Comparison of ENCODE assay signal across 1 cellular context in genomic region chr7:135160098-135160857, GRCh38.
TF ChIP-seq lines count a peak whose summit lies in the region.

No MANE protein-coding gene starts in this region.

TF ChIP-seq in K562, 482 proteins besides CTCF, POLR2A, EP300 and RAD21 (continued from another document and continues in another):
- TF ChIP-seq PREB (CRISPR knock-in tag; IDR thresholded peaks at IDR 0.05) = no peak
- TF ChIP-seq CREB3 (tag; conservative IDR thresholded peaks at IDR 0.05; ENCODE audit: low read depth) = no peak; the same call in 1 of the 2 replicates
- 0 out of 2 replicates have a peak, but pooled peaks have one; percentile 12 for TF ChIP-seq CTBP1 (IDR thresholded peaks at IDR 0.05; ENCODE audit: borderline replicate concordance)
- TF ChIP-seq RCOR1 (IDR thresholded peaks at IDR 0.05; ENCODE audit: borderline replicate concordance in 1 of 2, low read depth in 2 of 2, low read length in 2 of 2) = peak in 1 of 2 experiments; percentile 91; a peak in 2 of 4 replicates
- TF ChIP-seq NCOA1 (IDR thresholded peaks at IDR 0.05; ENCODE audit: low read depth) = peak; percentile 32; the same call in 1 of the 2 replicates
- TF ChIP-seq, protein P1, sequence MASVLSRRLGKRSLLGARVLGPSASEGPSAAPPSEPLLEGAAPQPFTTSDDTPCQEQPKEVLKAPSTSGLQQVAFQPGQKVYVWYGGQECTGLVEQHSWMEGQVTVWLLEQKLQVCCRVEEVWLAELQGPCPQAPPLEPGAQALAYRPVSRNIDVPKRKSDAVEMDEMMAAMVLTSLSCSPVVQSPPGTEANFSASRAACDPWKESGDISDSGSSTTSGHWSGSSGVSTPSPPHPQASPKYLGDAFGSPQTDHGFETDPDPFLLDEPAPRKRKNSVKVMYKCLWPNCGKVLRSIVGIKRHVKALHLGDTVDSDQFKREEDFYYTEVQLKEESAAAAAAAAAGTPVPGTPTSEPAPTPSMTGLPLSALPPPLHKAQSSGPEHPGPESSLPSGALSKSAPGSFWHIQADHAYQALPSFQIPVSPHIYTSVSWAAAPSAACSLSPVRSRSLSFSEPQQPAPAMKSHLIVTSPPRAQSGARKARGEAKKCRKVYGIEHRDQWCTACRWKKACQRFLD (CRISPR knock-in tag; IDR thresholded peaks at IDR 0.05) = peak; percentile 10; the same call in 1 of the 2 replicates
- peak; percentile 96 for TF ChIP-seq MAFK (IDR thresholded peaks at IDR 0.05; ENCODE audit: low read length)
- no peak for TF ChIP-seq NR3C1 (CRISPR knock-in tag; IDR thresholded peaks at IDR 0.05)
- peak; percentile 12; the same call in 1 of the 2 replicates for TF ChIP-seq ZNF445 (CRISPR knock-in tag; IDR thresholded peaks at IDR 0.05; ENCODE audit: low read depth)
- TF ChIP-seq, protein P2, sequence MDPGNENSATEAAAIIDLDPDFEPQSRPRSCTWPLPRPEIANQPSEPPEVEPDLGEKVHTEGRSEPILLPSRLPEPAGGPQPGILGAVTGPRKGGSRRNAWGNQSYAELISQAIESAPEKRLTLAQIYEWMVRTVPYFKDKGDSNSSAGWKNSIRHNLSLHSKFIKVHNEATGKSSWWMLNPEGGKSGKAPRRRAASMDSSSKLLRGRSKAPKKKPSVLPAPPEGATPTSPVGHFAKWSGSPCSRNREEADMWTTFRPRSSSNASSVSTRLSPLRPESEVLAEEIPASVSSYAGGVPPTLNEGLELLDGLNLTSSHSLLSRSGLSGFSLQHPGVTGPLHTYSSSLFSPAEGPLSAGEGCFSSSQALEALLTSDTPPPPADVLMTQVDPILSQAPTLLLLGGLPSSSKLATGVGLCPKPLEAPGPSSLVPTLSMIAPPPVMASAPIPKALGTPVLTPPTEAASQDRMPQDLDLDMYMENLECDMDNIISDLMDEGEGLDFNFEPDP (CRISPR knock-in tag; IDR thresholded peaks at IDR 0.05) = no peak
- no peak for TF ChIP-seq STAG1 (CRISPR knock-in tag; IDR thresholded peaks at IDR 0.05; ENCODE audit: borderline replicate concordance)
- TF ChIP-seq TFAP4 (CRISPR knock-in tag; IDR thresholded peaks at IDR 0.05; ENCODE audit: borderline replicate concordance) = no peak
- peak; percentile 94 for TF ChIP-seq ETV1 (tag; conservative IDR thresholded peaks at IDR 0.05; ENCODE audit: low read depth)
- no peak for TF ChIP-seq ZFP1 (CRISPR knock-in tag; IDR thresholded peaks at IDR 0.05)
- TF ChIP-seq RBM25 (IDR thresholded peaks at IDR 0.05; ENCODE audit: low read depth, low read length, severe bottlenecking) = no peak
- TF ChIP-seq, protein P3, sequence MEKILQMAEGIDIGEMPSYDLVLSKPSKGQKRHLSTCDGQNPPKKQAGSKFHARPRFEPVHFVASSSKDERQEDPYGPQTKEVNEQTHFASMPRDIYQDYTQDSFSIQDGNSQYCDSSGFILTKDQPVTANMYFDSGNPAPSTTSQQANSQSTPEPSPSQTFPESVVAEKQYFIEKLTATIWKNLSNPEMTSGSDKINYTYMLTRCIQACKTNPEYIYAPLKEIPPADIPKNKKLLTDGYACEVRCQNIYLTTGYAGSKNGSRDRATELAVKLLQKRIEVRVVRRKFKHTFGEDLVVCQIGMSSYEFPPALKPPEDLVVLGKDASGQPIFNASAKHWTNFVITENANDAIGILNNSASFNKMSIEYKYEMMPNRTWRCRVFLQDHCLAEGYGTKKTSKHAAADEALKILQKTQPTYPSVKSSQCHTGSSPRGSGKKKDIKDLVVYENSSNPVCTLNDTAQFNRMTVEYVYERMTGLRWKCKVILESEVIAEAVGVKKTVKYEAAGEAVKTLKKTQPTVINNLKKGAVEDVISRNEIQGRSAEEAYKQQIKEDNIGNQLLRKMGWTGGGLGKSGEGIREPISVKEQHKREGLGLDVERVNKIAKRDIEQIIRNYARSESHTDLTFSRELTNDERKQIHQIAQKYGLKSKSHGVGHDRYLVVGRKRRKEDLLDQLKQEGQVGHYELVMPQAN (IDR thresholded peaks at IDR 0.05; ENCODE audit: borderline replicate concordance) = no peak
- TF ChIP-seq, protein P4, sequence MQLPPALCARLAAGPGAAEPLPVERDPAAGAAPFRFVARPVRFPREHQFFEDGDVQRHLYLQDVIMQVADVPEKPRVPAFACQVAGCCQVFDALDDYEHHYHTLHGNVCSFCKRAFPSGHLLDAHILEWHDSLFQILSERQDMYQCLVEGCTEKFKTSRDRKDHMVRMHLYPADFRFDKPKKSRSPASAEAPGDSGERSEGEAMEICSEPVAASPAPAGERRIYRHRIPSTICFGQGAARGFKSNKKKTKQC (CRISPR knock-in tag; IDR thresholded peaks at IDR 0.05) = no peak
- no peak for TF ChIP-seq BCLAF1 (IDR thresholded peaks at IDR 0.05; ENCODE audit: borderline replicate concordance in 1 of 2, control insufficient read depth in 1 of 2, low read depth in 2 of 2, low read length in 1 of 2)
- TF ChIP-seq, protein P5, sequence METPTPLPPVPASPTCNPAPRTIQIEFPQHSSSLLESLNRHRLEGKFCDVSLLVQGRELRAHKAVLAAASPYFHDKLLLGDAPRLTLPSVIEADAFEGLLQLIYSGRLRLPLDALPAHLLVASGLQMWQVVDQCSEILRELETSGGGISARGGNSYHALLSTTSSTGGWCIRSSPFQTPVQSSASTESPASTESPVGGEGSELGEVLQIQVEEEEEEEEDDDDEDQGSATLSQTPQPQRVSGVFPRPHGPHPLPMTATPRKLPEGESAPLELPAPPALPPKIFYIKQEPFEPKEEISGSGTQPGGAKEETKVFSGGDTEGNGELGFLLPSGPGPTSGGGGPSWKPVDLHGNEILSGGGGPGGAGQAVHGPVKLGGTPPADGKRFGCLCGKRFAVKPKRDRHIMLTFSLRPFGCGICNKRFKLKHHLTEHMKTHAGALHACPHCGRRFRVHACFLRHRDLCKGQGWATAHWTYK (CRISPR knock-in tag; IDR thresholded peaks at IDR 0.05) = peak; percentile 77; the same call in 1 of the 2 replicates
- TF ChIP-seq GTF2B (IDR thresholded peaks at IDR 0.05; ENCODE audit: extremely low read depth, insufficient read length) = no peak
- TF ChIP-seq KLF10 (CRISPR knock-in tag; IDR thresholded peaks at IDR 0.05) = peak; percentile 80; the same call in 1 of the 2 replicates
- TF ChIP-seq MYBL2 (IDR thresholded peaks at IDR 0.05; ENCODE audit: low read depth) = no peak
- TF ChIP-seq MYBL2 (CRISPR knock-in tag; IDR thresholded peaks at IDR 0.05; ENCODE audit: borderline replicate concordance) = no peak
- TF ChIP-seq ZKSCAN3 (CRISPR knock-in tag; IDR thresholded peaks at IDR 0.05) = no peak
- TF ChIP-seq ZBTB34 (CRISPR knock-in tag; IDR thresholded peaks at IDR 0.05) = no peak
- TF ChIP-seq BCOR (IDR thresholded peaks at IDR 0.05) = no peak
- peak; percentile 88 for TF ChIP-seq DACH1 (IDR thresholded peaks at IDR 0.05; ENCODE audit: partially characterized antibody)
- no peak for TF ChIP-seq RBM14 (IDR thresholded peaks at IDR 0.05; ENCODE audit: borderline replicate concordance, insufficient read depth, low read depth, low read length)
- no peak for TF ChIP-seq SIRT6 (IDR thresholded peaks at IDR 0.05; ENCODE audit: low read depth, low read length)
- TF ChIP-seq NEUROD1 (IDR thresholded peaks at IDR 0.05; ENCODE audit: borderline replicate concordance, low read depth, low read length, partially characterized antibody) = no peak
- no peak for TF ChIP-seq HMG20B (CRISPR knock-in tag; IDR thresholded peaks at IDR 0.05)
- TF ChIP-seq, protein P6, sequence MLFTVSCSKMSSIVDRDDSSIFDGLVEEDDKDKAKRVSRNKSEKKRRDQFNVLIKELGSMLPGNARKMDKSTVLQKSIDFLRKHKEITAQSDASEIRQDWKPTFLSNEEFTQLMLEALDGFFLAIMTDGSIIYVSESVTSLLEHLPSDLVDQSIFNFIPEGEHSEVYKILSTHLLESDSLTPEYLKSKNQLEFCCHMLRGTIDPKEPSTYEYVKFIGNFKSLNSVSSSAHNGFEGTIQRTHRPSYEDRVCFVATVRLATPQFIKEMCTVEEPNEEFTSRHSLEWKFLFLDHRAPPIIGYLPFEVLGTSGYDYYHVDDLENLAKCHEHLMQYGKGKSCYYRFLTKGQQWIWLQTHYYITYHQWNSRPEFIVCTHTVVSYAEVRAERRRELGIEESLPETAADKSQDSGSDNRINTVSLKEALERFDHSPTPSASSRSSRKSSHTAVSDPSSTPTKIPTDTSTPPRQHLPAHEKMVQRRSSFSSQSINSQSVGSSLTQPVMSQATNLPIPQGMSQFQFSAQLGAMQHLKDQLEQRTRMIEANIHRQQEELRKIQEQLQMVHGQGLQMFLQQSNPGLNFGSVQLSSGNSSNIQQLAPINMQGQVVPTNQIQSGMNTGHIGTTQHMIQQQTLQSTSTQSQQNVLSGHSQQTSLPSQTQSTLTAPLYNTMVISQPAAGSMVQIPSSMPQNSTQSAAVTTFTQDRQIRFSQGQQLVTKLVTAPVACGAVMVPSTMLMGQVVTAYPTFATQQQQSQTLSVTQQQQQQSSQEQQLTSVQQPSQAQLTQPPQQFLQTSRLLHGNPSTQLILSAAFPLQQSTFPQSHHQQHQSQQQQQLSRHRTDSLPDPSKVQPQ (CRISPR knock-in tag; IDR thresholded peaks at IDR 0.05; ENCODE audit: borderline replicate concordance) = no peak
- peak; percentile 81 for TF ChIP-seq RNF2 (IDR thresholded peaks at IDR 0.05)
- TF ChIP-seq MED1 (CRISPR knock-in tag; IDR thresholded peaks at IDR 0.05; ENCODE audit: borderline replicate concordance) = no peak
- no peak for TF ChIP-seq KDM2B (CRISPR knock-in tag; IDR thresholded peaks at IDR 0.05)
- no peak for TF ChIP-seq LARP7 (IDR thresholded peaks at IDR 0.05)
- TF ChIP-seq ZNF408 (CRISPR knock-in tag; IDR thresholded peaks at IDR 0.05; ENCODE audit: low read depth) = no peak
- TF ChIP-seq SIN3A (IDR thresholded peaks at IDR 0.05; ENCODE audit: borderline replicate concordance in 2 of 2, control insufficient read depth in 1 of 2, low read depth in 2 of 2, low read length in 2 of 2) = no peak
- no peak for TF ChIP-seq SRSF9 (IDR thresholded peaks at IDR 0.05; ENCODE audit: borderline replicate concordance, low read depth, low read length)
- TF ChIP-seq ETV6 (IDR thresholded peaks at IDR 0.05; ENCODE audit: borderline replicate concordance in 1 of 2, low read depth in 2 of 2, low read length in 1 of 2) = peak in 1 of 2 experiments; percentile 89; a peak in 2 of 4 replicates
- no peak for TF ChIP-seq ETV6 (CRISPR knock-in tag; IDR thresholded peaks at IDR 0.05; ENCODE audit: borderline replicate concordance)
- TF ChIP-seq FOXK1 (CRISPR knock-in tag; IDR thresholded peaks at IDR 0.05; ENCODE audit: borderline replicate concordance) = no peak
